15 cellular contexts compared by ENCODE assay signal in genomic region chr6:111550953-111551352, GRCh38. TPM values are rescaled to one million over a fixed set of nuclear protein-coding genes. Genes with fewer than 3 reads are reported as not detected.
DNase-seq lines count a peak whose midpoint lies in the region; ATAC-seq, FAIRE-seq and TF ChIP-seq lines count a peak whose summit lies in the region.
"Had no signal": no experiment of that assay in that cellular context is flagged by ENCODE, and none has a peak within 500 bp of the region (broad histone marks: within the 10 kb centered on the region; RNA-seq: fewer than 3 reads in every experiment).

No MANE protein-coding gene starts in this region.

- peak overlapping the region in 1 of 2 experiments; percentile 23; a peak in 1 of 4 replicates for H4K8ac ChIP-seq in IMR-90 (ENCODE audit: low read depth in 2 of 2, low read length in 2 of 2)

- H3K56ac ChIP-seq in IMR-90 (ENCODE audit: extremely low read depth, insufficient read depth, low read length) = no peak overlapping the region

- H2BK120ac ChIP-seq in IMR-90 (ENCODE audit: low read depth, low read length) = peak overlapping the region; percentile 61; the same call in 1 of the 2 replicates

- WGBS in IMR-90 (ENCODE audit: extremely low coverage in 2 of 2, insufficient read length in 1 of 2), 2 experiments = 80% methylated on average over 4 of the region's 8 CpGs; no CpG with 5 or more reads in 1 of the 2 experiments
- 62% methylated on average over 8 of the region's 8 CpGs for WGBS in pancreas, 2 donors

- peak overlapping the region; percentile 49; the same call in 1 of the 2 replicates for H2AK5ac ChIP-seq in IMR-90 (ENCODE audit: low read depth, low read length)

- peaks cover 42% of the 10 kb centered on the region for H3K36me3 ChIP-seq in BLaER1
- no peaks in the 10 kb centered on the region for H3K36me3 ChIP-seq in IMR-90 (ENCODE audit: control insufficient read depth, insufficient read depth, low read length)
- H3K36me3 ChIP-seq in pancreas = no peaks in the 10 kb centered on the region

- H3K4ac ChIP-seq in IMR-90 (ENCODE audit: low read depth, low read length) = peak overlapping the region; percentile 7

- H3K14ac ChIP-seq in IMR-90 (replicated peaks; ENCODE audit: low read depth, low read length) = no peak overlapping the region; the same call in 1 of the 2 replicates

- dilution Hi-C loops in IMR-90 (cut with HindIII; ENCODE audit: low sequenced_read_pairs, unreplicated experiment) = no loop called here

- peak overlapping the region; percentile 33; the same call in 1 of the 2 replicates for H2BK20ac ChIP-seq in IMR-90 (ENCODE audit: low read depth, low read length)

- H2AFZ ChIP-seq in IMR-90 (replicated peaks; ENCODE audit: low read length, poor library complexity) = no peak overlapping the region

- peaks cover 76% of the 10 kb centered on the region for H3K4me1 Mint-ChIP-seq in brain
- H3K4me1 Mint-ChIP-seq: B cell had no signal

- H3K9ac ChIP-seq in BLaER1 (no peak overlapping the region), IMR-90 (ENCODE audit: low read depth, low read length) (no peak overlapping the region)

- H3K9me3 ChIP-seq in BLaER1 = no peaks in the 10 kb centered on the region
- H3K9me3 ChIP-seq in IMR-90 (ENCODE audit: control insufficient read depth, insufficient read depth, low read length) = no peaks in the 10 kb centered on the region
- H3K9me3 ChIP-seq in pancreas = no peaks in the 10 kb centered on the region

- peaks cover 1% of the 10 kb centered on the region for H3K36me3 Mint-ChIP-seq in brain

- H3K79me1 ChIP-seq in IMR-90 (ENCODE audit: low read depth in 1 of 2, low read length in 2 of 2) = peaks cover 19 to 40% of the 10 kb centered on the region in 2 experiments; a peak in 3 of 4 replicates

- H3K9me1 ChIP-seq in IMR-90 (ENCODE audit: insufficient read depth, low read length) = peaks cover 25% of the 10 kb centered on the region

- H3K27ac ChIP-seq in BLaER1 = no peak overlapping the region
- no peak overlapping the region for H3K27ac ChIP-seq in IMR-90 (ENCODE audit: insufficient read depth, low read length)
- peak overlapping the region; percentile 2 to 86 (median 76) for H3K27ac ChIP-seq in pancreas

- no peak for ATAC-seq in IMR-90 (ENCODE audit: low read depth)
- peak in 1 of 4 donors; percentile 13 for ATAC-seq in pancreas
- ATAC-seq in HG02623 (IDR thresholded peaks at IDR 0.05; ENCODE audit: unreplicated experiment) = no peak
- ATAC-seq: activated T-helper 17 cell treated with anti-CD3 and anti-CD28 coated beads, Interleukin-2, amount 50 U/mL, for 72 hours; stimulated activated naive B cell treated with anti-CD40 and anti-IgM and Interleukin-4, amounts not matched to agents 10 μg/mL and 1 μg/mL and 100 μg/mL, for 72 hours; T-cell had no signal

- H4K20me1 ChIP-seq in BLaER1 (peaks cover 47% of the 10 kb centered on the region; the same call in 1 of the 2 replicates), IMR-90 (ENCODE audit: insufficient read depth, low read length) (no peaks in the 10 kb centered on the region)

- POLR2A ChIA-PET in IMR-90 (lab: Charles Lee; ENCODE audit: unreplicated experiment) = no interaction called here

- peak overlapping the region in 3 of 5 experiments; percentile 5 to 73 (median 10) for H3K4me3 Mint-ChIP-seq in brain
- H3K4me3 Mint-ChIP-seq: activated T-helper 17 cell treated with anti-CD3 and anti-CD28 coated beads, Interleukin-2, amount 50 U/mL, for 72 hours; B cell; stimulated activated naive B cell treated with anti-CD40 and anti-IgM and Interleukin-4, amounts not matched to agents 10 μg/mL and 1 μg/mL and 100 μg/mL, for 72 hours; T-cell had no signal

- peak overlapping the region; percentile 5 for H2BK5ac ChIP-seq in IMR-90 (ENCODE audit: low read depth, low read length, poor library complexity, severe bottlenecking)

- no peaks in the 10 kb centered on the region for H3K27me3 ChIP-seq in BLaER1
- H3K27me3 ChIP-seq in IMR-90 (ENCODE audit: control insufficient read depth, insufficient read depth, low read length) = no peaks in the 10 kb centered on the region
- H3K27me3 ChIP-seq in pancreas = no peaks in the 10 kb centered on the region

- peak overlapping the region; percentile 7 for H3K18ac ChIP-seq in IMR-90 (ENCODE audit: low read depth, low read length)

- H3K4me2 ChIP-seq in BLaER1 (peak overlapping the region; percentile 56), IMR-90 (ENCODE audit: low read depth, low read length) (no peak overlapping the region)

- TF ChIP-seq CTCF in IMR-90 (conservative IDR thresholded peaks at IDR 0.05; ENCODE audit: low read depth, low read length) (no peak), brain (conservative IDR thresholded peaks at IDR 0.05) (no peak), pancreas (IDR thresholded peaks at IDR 0.05) (no peak)

- no TSS peak for BruUV-seq in IMR-90 (replicated peaks; lab: Mats Ljungman, UMichigan)

- no peak for FAIRE-seq in pancreas (lab: Jason Lieb, UNC)
- FAIRE-seq: bronchial epithelial cell had no signal

- DNase-seq in IMR-90 = no peak
- DNase-seq in pancreas = no peak
- DNase-seq in MV-4-11 (lab: John Stamatoyannopoulos, UW) = no peak
- DNase-seq in C1 segment of cervical spinal cord (lab: John Stamatoyannopoulos, UW) = no peak
- DNase-seq in HCEC 1CT = no peak
- DNase-seq: activated CD4-positive, alpha-beta T cell treated with anti-CD3 and anti-CD28 coated beads for 48 hours; stimulated activated CD4-positive, alpha-beta T cell treated with anti-CD3 and anti-CD28 coated beads, Interleukin-4, amount 100 ng/mL, for 24 hours; stimulated activated naive B cell treated with anti-CD40 and anti-IgM and Interleukin-4, amounts not matched to agents 10 μg/mL and 1 μg/mL and 100 μg/mL, for 72 hours; T-cell had no signal

- no peak overlapping the region; the same call in 1 of the 2 replicates for H4K91ac ChIP-seq in IMR-90 (ENCODE audit: insufficient read depth, low read depth, low read length)

- no peak overlapping the region; the same call in 1 of the 2 replicates for H3K23ac ChIP-seq in IMR-90 (ENCODE audit: low read depth, low read length)

- peaks cover 2% of the 10 kb centered on the region for H3K27me3 Mint-ChIP-seq in brain
- H3K27me3 Mint-ChIP-seq: activated T-helper 17 cell treated with anti-CD3 and anti-CD28 coated beads, Interleukin-2, amount 50 U/mL, for 72 hours; B cell; stimulated activated naive B cell treated with anti-CD40 and anti-IgM and Interleukin-4, amounts not matched to agents 10 μg/mL and 1 μg/mL and 100 μg/mL, for 72 hours; T-cell had no signal

- intact Hi-C loops in IMR-90 (cut with micrococcal nuclease) = no loop called here
- intact Hi-C loops in pancreas (cut with DNase I) = no loop called here

- peak overlapping the region; percentile 35; the same call in 1 of the 2 replicates for H4K5ac ChIP-seq in IMR-90 (ENCODE audit: low read depth, low read length)

- no peak for TF ChIP-seq RAD21 in IMR-90 (IDR thresholded peaks at IDR 0.05; ENCODE audit: low read length)

- H3K9me3 Mint-ChIP-seq in brain = no peaks in the 10 kb centered on the region
- H3K9me3 Mint-ChIP-seq: activated T-helper 17 cell treated with anti-CD3 and anti-CD28 coated beads, Interleukin-2, amount 50 U/mL, for 72 hours; stimulated activated naive B cell treated with anti-CD40 and anti-IgM and Interleukin-4, amounts not matched to agents 10 μg/mL and 1 μg/mL and 100 μg/mL, for 72 hours; T-cell had no signal

- H3K27ac Mint-ChIP-seq in brain = peak overlapping the region; percentile 42 to 99 (median 98)
- H3K27ac Mint-ChIP-seq: activated T-helper 17 cell treated with anti-CD3 and anti-CD28 coated beads, Interleukin-2, amount 50 U/mL, for 72 hours; B cell; stimulated activated naive B cell treated with anti-CD40 and anti-IgM and Interleukin-4, amounts not matched to agents 10 μg/mL and 1 μg/mL and 100 μg/mL, for 72 hours; T-cell had no signal

- H2AK9ac ChIP-seq in IMR-90 (replicated peaks; ENCODE audit: low read depth, low read length, poor library complexity) = no peak overlapping the region

- H3K4me1 ChIP-seq in BLaER1 (peaks cover 51% of the 10 kb centered on the region), IMR-90 (ENCODE audit: control insufficient read depth, insufficient read depth, low read length) (peaks cover 20% of the 10 kb centered on the region), pancreas (peaks cover 38 to 55% (median 49%) of the 10 kb centered on the region in 3 donors)

- TF ChIP-seq POLR2A in IMR-90 (IDR thresholded peaks at IDR 0.05; ENCODE audit: low read depth, low read length) = no peak

- peak overlapping the region; percentile 36; the same call in 1 of the 3 replicates for H2BK15ac ChIP-seq in IMR-90 (ENCODE audit: low read depth, low read length)

- H3K4me3 ChIP-seq in BLaER1 (no peak overlapping the region), IMR-90 (ENCODE audit: insufficient read depth, low read depth, low read length) (no peak overlapping the region), pancreas (no peak overlapping the region)

- in situ Hi-C loops in IMR-90 (cut with MboI; ENCODE audit: low sequenced_read_pairs) = no loop called here

- CTCF ChIA-PET in IMR-90 (lab: Yijun Ruan, JAX) = no interaction called here

TF ChIP-seq in IMR-90, 13 proteins besides CTCF, POLR2A, EP300 and RAD21:
- no peak for TF ChIP-seq MAFK (IDR thresholded peaks at IDR 0.05; ENCODE audit: low read depth, low read length)

RNA-seq across cellular contexts. Expression of gene TRAF3IP2, which starts 54.7 kb away (rescaled TPM):
- total RNA-seq in IMR-90 (2012; rRNA removed) (11.7 and 15.2 TPM in 2 replicates), pancreas (10 to 100 TPM; 19.9 to 25.9 (median 22.0) TPM)
- polyA plus RNA-seq in IMR-90 (2012; rRNA removed) (12.8 and 14.9 TPM in 2 replicates), brain (ENCODE audit: insufficient read depth, low read depth, low replicate concordance) (102 TPM), pancreas (10 to 100 TPM; 18.5 to 30.3 TPM)
- polyA plus RNA-seq in IMR-90 (2012; cell fraction: cytosol; rRNA removed) = 12.6 and 14.2 TPM in 2 replicates
- 8.7 and 9.4 TPM in 2 replicates for polyA plus RNA-seq in IMR-90 (2012; cell fraction: nucleus; rRNA removed; ENCODE audit: low replicate concordance)

Comparison
In these comparisons a context has a peak if more than half of its experiments do, and no peak if none do; other contexts are left out.
1. H3K27ac ChIP-seq: peak in pancreas (4 of 4); none in BLaER1 (single experiment) and IMR-90 (single experiment).